Comparison of ENCODE assay signal across 9 cellular contexts in genomic region chr3:120350431-120350941, GRCh38. TPM values are rescaled to one million over a fixed set of nuclear protein-coding genes. Genes with fewer than 3 reads are reported as not detected.
DNase-seq lines count a peak whose midpoint lies in the region; ATAC-seq, FAIRE-seq and TF ChIP-seq lines count a peak whose summit lies in the region.
"Had no signal": no experiment of that assay in that cellular context is flagged by ENCODE, and none has a peak within 500 bp of the region (broad histone marks: within the 10 kb centered on the region; RNA-seq: fewer than 3 reads in every experiment).

No MANE protein-coding gene starts in this region.

- no peak for DNase-seq in stimulated activated naive CD8-positive, alpha-beta T cell treated with anti-CD3 and anti-CD28 coated beads, Interleukin-15, amount 100 ng/mL, for 72 hours
- DNase-seq in fibroblast of villous mesenchyme (ENCODE audit: low read depth) (peak; percentile 87), renal cortical epithelial cell (ENCODE audit: low read depth) (peak; percentile 95), GM19240 (ENCODE audit: insufficient read length, low spot score) (no peak), DMS153 treated with DMSO at 0.1 percent for 48 hours (lab: John Stamatoyannopoulos, UW; ENCODE audit: unreplicated experiment) (no peak), GM12891 (ENCODE audit: insufficient read length, low spot score) (no peak)

- peak overlapping the region; percentile 73; the same call in 1 of the 2 replicates for H3K9ac ChIP-seq in SU-DHL-6 (ENCODE audit: low read length)

- peaks cover 14% of the 10 kb centered on the region for H3K36me3 ChIP-seq in SU-DHL-6 (ENCODE audit: low read length)

- no peak for TF ChIP-seq CTCF in SU-DHL-6 (IDR thresholded peaks at IDR 0.05; ENCODE audit: insufficient read depth, low read length, poor library complexity, severe bottlenecking)
- TF ChIP-seq CTCF in fibroblast of villous mesenchyme (IDR thresholded peaks at IDR 0.05; ENCODE audit: insufficient read depth, low read depth, low read length): no peak

- H2AFZ ChIP-seq in SU-DHL-6 (ENCODE audit: low read depth, low read length, severe bottlenecking): no peak overlapping the region

- H3K4me3 ChIP-seq in SU-DHL-6 (ENCODE audit: insufficient read depth, low read length, poor library complexity, severe bottlenecking) (peak overlapping the region; percentile 78), fibroblast of villous mesenchyme (ENCODE audit: low read depth, low read length) (peak overlapping the region; percentile 80)

- peak overlapping the region; percentile 99 for H3K4me2 ChIP-seq in SU-DHL-6 (ENCODE audit: low read depth, low read length, poor library complexity, severe bottlenecking)

- H3K9me3 Mint-ChIP-seq in stimulated activated naive CD8-positive, alpha-beta T cell treated with anti-CD3 and anti-CD28 coated beads, Interleukin-15, Interleukin-2, amounts not matched to agents 100 ng/mL and 50 ng/mL, for 24 hours: no peaks in the 10 kb centered on the region
- H3K9me3 Mint-ChIP-seq in stimulated activated naive CD8-positive, alpha-beta T cell treated with anti-CD3 and anti-CD28 coated beads, Interleukin-15, amount 100 ng/mL, for 72 hours: no peaks in the 10 kb centered on the region
- H3K9me3 Mint-ChIP-seq: central memory CD8-positive, alpha-beta T cell had no signal

- peaks cover 7% of the 10 kb centered on the region for H3F3A ChIP-seq in SU-DHL-6 (ENCODE audit: insufficient read depth)

- no peak for TF ChIP-seq POLR2A in GM12891 (IDR thresholded peaks at IDR 0.05; ENCODE audit: low read depth, low read length)

- no peak for FAIRE-seq in GM12891 (lab: Jason Lieb, UNC)

- no peaks in the 10 kb centered on the region for H3K27me3 ChIP-seq in SU-DHL-6 (ENCODE audit: low read length)

- peak overlapping the region; percentile 74 for H3K27ac ChIP-seq in SU-DHL-6 (ENCODE audit: low read depth, low read length)

- H3K27me3 Mint-ChIP-seq in stimulated activated naive CD8-positive, alpha-beta T cell treated with anti-CD3 and anti-CD28 coated beads, Interleukin-15, Interleukin-2, amounts not matched to agents 100 ng/mL and 50 ng/mL, for 24 hours: peaks cover 12% of the 10 kb centered on the region
- H3K27me3 Mint-ChIP-seq in stimulated activated naive CD8-positive, alpha-beta T cell treated with anti-CD3 and anti-CD28 coated beads, Interleukin-15, amount 100 ng/mL, for 72 hours: peaks cover 9% of the 10 kb centered on the region

- H3K79me2 ChIP-seq in SU-DHL-6 (ENCODE audit: insufficient read depth, low read length): peaks cover 33% of the 10 kb centered on the region

- H3K36me3 Mint-ChIP-seq in stimulated activated naive CD8-positive, alpha-beta T cell treated with anti-CD3 and anti-CD28 coated beads, Interleukin-15, Interleukin-2, amounts not matched to agents 100 ng/mL and 50 ng/mL, for 24 hours (ENCODE audit: low read depth): peaks cover 26% of the 10 kb centered on the region

- peaks cover 9% of the 10 kb centered on the region; the same call in 1 of the 2 replicates for H4K20me1 ChIP-seq in SU-DHL-6 (ENCODE audit: low read depth, low read length)

- H3K9me2 ChIP-seq in SU-DHL-6 (replicated peaks; ENCODE audit: insufficient read depth, low read length): no peaks in the 10 kb centered on the region

- H3K4me1 Mint-ChIP-seq in stimulated activated naive CD8-positive, alpha-beta T cell treated with anti-CD3 and anti-CD28 coated beads, Interleukin-15, Interleukin-2, amounts not matched to agents 100 ng/mL and 50 ng/mL, for 24 hours (ENCODE audit: low read depth): peaks cover 37% of the 10 kb centered on the region
- H3K4me1 Mint-ChIP-seq in stimulated activated naive CD8-positive, alpha-beta T cell treated with anti-CD3 and anti-CD28 coated beads, Interleukin-15, amount 100 ng/mL, for 72 hours: peaks cover 33% of the 10 kb centered on the region

- no peak overlapping the region for H3K27ac Mint-ChIP-seq in stimulated activated naive CD8-positive, alpha-beta T cell treated with anti-CD3 and anti-CD28 coated beads, Interleukin-15, Interleukin-2, amounts not matched to agents 100 ng/mL and 50 ng/mL, for 24 hours
- H3K27ac Mint-ChIP-seq in stimulated activated naive CD8-positive, alpha-beta T cell treated with anti-CD3 and anti-CD28 coated beads, Interleukin-15, amount 100 ng/mL, for 72 hours: no peak overlapping the region

- H3K4me3 Mint-ChIP-seq in stimulated activated naive CD8-positive, alpha-beta T cell treated with anti-CD3 and anti-CD28 coated beads, Interleukin-15, Interleukin-2, amounts not matched to agents 100 ng/mL and 50 ng/mL, for 24 hours: peak overlapping the region; percentile 97
- H3K4me3 Mint-ChIP-seq in stimulated activated naive CD8-positive, alpha-beta T cell treated with anti-CD3 and anti-CD28 coated beads, Interleukin-15, amount 100 ng/mL, for 72 hours: peak overlapping the region in 1 of 2 donors; percentile 61

- ATAC-seq in stimulated activated naive CD8-positive, alpha-beta T cell treated with anti-CD3 and anti-CD28 coated beads, Interleukin-15, amount 100 ng/mL, for 72 hours: no peak

- no peaks in the 10 kb centered on the region for H3K9me3 ChIP-seq in SU-DHL-6 (ENCODE audit: insufficient read depth, low read length)

TF ChIP-seq in GM12891, 5 proteins besides CTCF, POLR2A, EP300 and RAD21:
- no peak for TF ChIP-seq TAF1 (IDR thresholded peaks at IDR 0.05; ENCODE audit: low read depth, low read length)
- no peak for TF ChIP-seq POLR2AphosphoS5 (IDR thresholded peaks at IDR 0.05; ENCODE audit: low read depth, low read length)
- no peak for TF ChIP-seq SPI1 (IDR thresholded peaks at IDR 0.05; ENCODE audit: low read depth, low read length)
- no peak for TF ChIP-seq POU2F2 (IDR thresholded peaks at IDR 0.05; ENCODE audit: low read depth, low read length)

RNA-seq across cellular contexts. Expression of gene LRRC58, which starts 1.3 kb away (rescaled TPM):
- total RNA-seq in fibroblast of villous mesenchyme (29.4 and 29.6 TPM in 2 replicates), renal cortical epithelial cell (30.7 and 37.2 TPM in 2 replicates)
- 3.5 TPM for polyA plus RNA-seq in GM12891 (2012; ENCODE audit: low read depth, missing spikeins)

Comparison
In these comparisons a context has a peak if more than half of its experiments do, and no peak if none do; other contexts are left out.
1. DNase-seq: peak in fibroblast of villous mesenchyme (single experiment) and renal cortical epithelial cell (single experiment); none in stimulated activated naive CD8-positive, alpha-beta T cell treated with anti-CD3 and anti-CD28 coated beads, Interleukin-15, amount 100 ng/mL, for 72 hours (0 of 2), GM19240 (single experiment), DMS153 treated with DMSO at 0.1 percent for 48 hours (single experiment) and GM12891 (single experiment).